ENCODE assay signal across 8 cellular contexts in the genomic region with DNA sequence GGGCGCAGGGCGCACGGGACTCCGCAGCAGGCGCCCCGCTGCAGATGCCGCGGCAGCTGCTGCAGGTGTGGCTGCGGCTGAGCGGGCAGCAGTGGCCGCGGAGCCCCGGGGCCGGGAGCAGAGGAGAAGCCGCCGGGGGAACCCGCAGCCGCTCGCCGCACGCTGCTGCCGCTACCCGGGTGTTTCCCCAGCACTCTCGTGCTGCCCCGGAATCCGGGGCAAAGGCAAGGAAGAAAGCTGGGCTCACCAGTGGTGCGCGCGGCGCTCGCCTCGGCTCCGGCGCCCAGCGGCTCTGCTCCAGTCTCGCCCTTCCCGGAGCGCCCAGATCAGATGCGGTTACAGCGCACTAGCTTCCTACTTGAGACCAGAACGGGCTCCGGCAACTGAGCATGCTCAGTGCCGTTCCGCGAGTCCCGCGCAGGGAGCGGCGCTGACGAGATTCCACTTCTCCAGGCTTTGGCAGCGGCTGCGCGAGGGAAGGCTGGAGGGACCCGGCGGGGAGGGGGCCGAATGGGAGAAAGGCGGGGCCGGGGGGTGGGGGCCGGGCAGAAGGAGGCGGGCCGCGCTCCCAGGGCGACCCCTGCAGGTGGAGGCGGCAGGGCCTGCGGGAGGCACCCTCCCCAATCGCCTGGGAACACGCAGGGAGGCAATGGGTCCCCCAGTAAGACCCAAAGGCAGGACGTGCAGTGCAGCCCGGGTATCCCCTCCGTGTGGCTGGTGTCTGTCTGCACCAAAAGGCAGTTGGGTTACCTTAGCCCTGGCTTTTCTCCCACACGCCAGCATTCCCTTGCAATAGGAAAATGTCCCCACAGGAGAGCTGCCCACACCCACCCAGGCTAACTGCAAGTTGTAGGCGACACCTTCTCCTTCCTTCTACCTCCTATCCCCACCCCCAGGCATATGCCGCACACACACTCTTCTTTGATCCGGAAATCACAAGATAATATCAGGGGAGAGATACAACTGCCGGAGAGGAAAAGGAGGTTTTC. TPM values are rescaled to one million over a fixed set of nuclear protein-coding genes. Genes with fewer than 3 reads are reported as not detected.
DNase-seq lines count a peak whose midpoint lies in the region; ATAC-seq and TF ChIP-seq lines count a peak whose summit lies in the region.

Gene APBB2, minus strand, starts transcription at position 385 of the 989 bp plus-strand sequence. CDS start 181,288 bp downstream, outside the sequence.

- DNase-seq in GM12865 (ENCODE audit: low read depth) = peak; percentile 95
- DNase-seq in HCT116 (ENCODE audit: low read depth, low spot score) = peak; percentile 93
- peak; percentile 80 for DNase-seq in MM.1S
- DNase-seq in SHP77 treated with DMSO at 0.1 percent for 48 hours (lab: John Stamatoyannopoulos, UW) = peak; percentile 41
- peak; percentile 93 for DNase-seq in astrocyte of the cerebellum (ENCODE audit: low read depth)
- DNase-seq in right cardiac atrium = peak; percentile 95 to 98 (median 98)
- DNase-seq in progenitor cell of endocrine pancreas (ENCODE audit: low spot score, unreplicated experiment) = peak; percentile 95
- DNase-seq in T-helper 9 cell = no peak

- POLR2A ChIA-PET in HCT116 (lab: Charles Lee) = interaction anchor here (0.6 to 1.7 kb wide), 11 partner anchors 10 to 450 kb away, joined by 3 to 10 read pairs (median 4); no protein-coding TSS in a partner anchor

- in situ Hi-C loops in astrocyte of the cerebellum (cut with HindIII; ENCODE audit: low sequenced_read_pairs) = no loop called here

- TF ChIP-seq POLR2A in HCT116 (IDR thresholded peaks at IDR 0.05; ENCODE audit: borderline replicate concordance, extremely low read depth, insufficient read depth, insufficient read length) = peak; percentile 92

- 2% methylated on average over 75 of the region's 75 CpGs for WGBS in right cardiac atrium

- peaks cover 34 to 54% of the 10 kb centered on the region in 2 experiments for H3K4me1 ChIP-seq in HCT116 (ENCODE audit: control insufficient read depth in 1 of 2, insufficient read depth in 2 of 2, low read length in 2 of 2)
- 0 out of 2 replicates have a peak, but pooled peaks cover 5% of the 10 kb centered on the region for H3K4me1 ChIP-seq in MM.1S (ENCODE audit: low read length)
- peaks cover 4% of the 10 kb centered on the region for H3K4me1 ChIP-seq in right cardiac atrium (ENCODE audit: control insufficient read depth, insufficient read depth, low read length)

- H3K27ac Mint-ChIP-seq in progenitor cell of endocrine pancreas = peak within 1 kb of the TSS; percentile 82

- peak within 1 kb of the TSS; percentile 82 for H3K27ac ChIP-seq in HCT116 (ENCODE audit: low read depth, low read length)
- no peak within 1 kb of the TSS for H3K27ac ChIP-seq in MM.1S (ENCODE audit: low read length)
- peak within 1 kb of the TSS; percentile 81 for H3K27ac ChIP-seq in right cardiac atrium (ENCODE audit: low read length)

- H3F3A ChIP-seq in MM.1S (ENCODE audit: insufficient read depth, low read length) = peaks cover 8% of the 10 kb centered on the region

- H3K9me3 ChIP-seq in HCT116 (ENCODE audit: control insufficient read depth in 1 of 2, insufficient read depth in 1 of 2, low read depth in 1 of 2, low read length in 2 of 2) (no peaks in the 10 kb centered on the region), MM.1S (replicated peaks; ENCODE audit: insufficient read depth, low read length) (no peaks in the 10 kb centered on the region), right cardiac atrium (ENCODE audit: control insufficient read depth, low read length) (no peaks in the 10 kb centered on the region)

- RAD21 ChIA-PET in HCT116 (lab: Charles Lee; ENCODE audit: low non-redundant PET in 1 of 2, low total read pairs in 2 of 2, uncharacterized antibody in 2 of 2, unreplicated experiment in 2 of 2) = interaction anchor here (0.6 to 1.5 kb wide), 11 partner anchors 9 to 290 kb away, joined by 3 to 5 read pairs (median 3); no protein-coding TSS in a partner anchor

- peak; percentile 78 for ATAC-seq in HCT116
- ATAC-seq in right cardiac atrium = peak; percentile 95 to 96

- no peak for TF ChIP-seq RAD21 in HCT116 (IDR thresholded peaks at IDR 0.05; ENCODE audit: low read depth)

- no peaks in the 10 kb centered on the region for H3K27me3 ChIP-seq in HCT116 (ENCODE audit: insufficient read depth, low read length)
- H3K27me3 ChIP-seq in MM.1S (replicated peaks; ENCODE audit: insufficient read depth, low read length) = 0 out of 2 replicates have a peak, but pooled peaks cover 5% of the 10 kb centered on the region
- no peaks in the 10 kb centered on the region for H3K27me3 ChIP-seq in right cardiac atrium (ENCODE audit: control insufficient read depth, insufficient read depth)

- peaks cover 3% of the 10 kb centered on the region for H3K27me3 Mint-ChIP-seq in progenitor cell of endocrine pancreas

- H3K36me3 ChIP-seq in HCT116 (ENCODE audit: control insufficient read depth in 1 of 2, insufficient read depth in 2 of 2, low read length in 2 of 2) (no peaks in the 10 kb centered on the region), MM.1S (replicated peaks; ENCODE audit: insufficient read depth, low read length) (no peaks in the 10 kb centered on the region)

- H3K9ac ChIP-seq in HCT116 (ENCODE audit: low read length) = peak within 1 kb of the TSS; percentile 80
- peak within 1 kb of the TSS; percentile 48; the same call in 1 of the 2 replicates for H3K9ac ChIP-seq in MM.1S (ENCODE audit: low read length)

- H3K9me2 ChIP-seq in HCT116 (ENCODE audit: insufficient read depth) (no peaks in the 10 kb centered on the region), MM.1S (replicated peaks; ENCODE audit: insufficient read depth, low read length) (no peaks in the 10 kb centered on the region)

- H4K20me1 ChIP-seq in HCT116 (ENCODE audit: insufficient read depth) (no peaks in the 10 kb centered on the region), MM.1S (ENCODE audit: insufficient read depth, low read length) (no peaks in the 10 kb centered on the region)

- no peaks in the 10 kb centered on the region for H3K9me3 Mint-ChIP-seq in progenitor cell of endocrine pancreas (ENCODE audit: low read depth)

- H2AFZ ChIP-seq in HCT116 (ENCODE audit: low read depth, low read length, poor library complexity, severe bottlenecking) = no peak within 1 kb of the TSS
- peak within 1 kb of the TSS; percentile 96 for H2AFZ ChIP-seq in MM.1S (ENCODE audit: low read length)

- peak within 1 kb of the TSS; percentile 83 for H3K4me3 ChIP-seq in GM12865 (ENCODE audit: low read depth, low read length)
- H3K4me3 ChIP-seq in HCT116 (replicated peaks in 1 of 2; ENCODE audit: low read depth in 1 of 2, low read length in 2 of 2) = peak within 1 kb of the TSS; percentile 91 to 92
- H3K4me3 ChIP-seq in MM.1S (ENCODE audit: low read length) = peak within 1 kb of the TSS; percentile 88
- H3K4me3 ChIP-seq in astrocyte of the cerebellum (ENCODE audit: low read depth, low read length) = peak within 1 kb of the TSS; percentile 99
- H3K4me3 ChIP-seq in right cardiac atrium (ENCODE audit: low read length) = peak within 1 kb of the TSS; percentile 78

- H3K79me2 ChIP-seq in HCT116 (ENCODE audit: insufficient read depth, low read length) (peaks cover 46% of the 10 kb centered on the region), MM.1S (ENCODE audit: low read length) (no peaks in the 10 kb centered on the region)

- peaks cover 33% of the 10 kb centered on the region for H3K4me1 Mint-ChIP-seq in progenitor cell of endocrine pancreas (ENCODE audit: low read depth)

- CTCF ChIA-PET in HCT116 (lab: Charles Lee) = interaction anchor here (0.6 to 2.2 kb wide), 23 partner anchors 8 to 1115 kb away, joined by 3 to 27 read pairs (median 5); no protein-coding TSS in a partner anchor

- TF ChIP-seq CTCF in GM12865 (IDR thresholded peaks at IDR 0.05; ENCODE audit: insufficient read depth, low read depth, low read length, missing control alignments) (peak; percentile 86), HCT116 (IDR thresholded peaks at IDR 0.05 in 2 of 3, conservative IDR thresholded peaks at IDR 0.05 in 1 of 3; ENCODE audit: borderline replicate concordance in 1 of 3, insufficient read depth in 1 of 3, low read depth in 2 of 3, low read length in 2 of 3) (peak in 2 of 3 experiments; percentile 70 to 77; a peak in 4 of 6 replicates), MM.1S (IDR thresholded peaks at IDR 0.05; ENCODE audit: low read length) (peak; percentile 63), astrocyte of the cerebellum (IDR thresholded peaks at IDR 0.05; ENCODE audit: low read depth, low read length, missing control alignments) (peak; percentile 71), progenitor cell of endocrine pancreas (IDR thresholded peaks at IDR 0.05; ENCODE audit: unreplicated experiment) (peak; percentile 94)

- no TSS peak for BruUV-seq in HCT116 (replicated peaks; lab: Mats Ljungman, UMichigan)

- peak within 1 kb of the TSS; percentile 85 for H3K4me3 Mint-ChIP-seq in progenitor cell of endocrine pancreas (ENCODE audit: low read depth)

- intact Hi-C loops in HCT116 (cut with micrococcal nuclease) (loop anchor here (1.0 to 10.0 kb wide), 6 partner anchors 54 to 480 kb away; no protein-coding TSS in a partner anchor), right cardiac atrium (cut with DNase I) (loop anchor here (5.0 to 10.0 kb wide), 5 partner anchors 162 to 290 kb away; no protein-coding TSS in a partner anchor)

- no peaks in the 10 kb centered on the region for H3K36me3 Mint-ChIP-seq in progenitor cell of endocrine pancreas (ENCODE audit: insufficient read depth)

- H3K4me2 ChIP-seq in HCT116 (ENCODE audit: low read length) (peak within 1 kb of the TSS; percentile 87), MM.1S (ENCODE audit: low read depth, low read length) (peak within 1 kb of the TSS; percentile 89)

TF ChIP-seq in HCT116, 20 proteins besides CTCF, POLR2A, EP300 and RAD21 (continues in another document):
- no peak for TF ChIP-seq EZH2 (IDR thresholded peaks at IDR 0.05)
- peak; percentile 94 for TF ChIP-seq POLR2AphosphoS5 (IDR thresholded peaks at IDR 0.05; ENCODE audit: low read depth, low read length)
- TF ChIP-seq, protein P1, sequence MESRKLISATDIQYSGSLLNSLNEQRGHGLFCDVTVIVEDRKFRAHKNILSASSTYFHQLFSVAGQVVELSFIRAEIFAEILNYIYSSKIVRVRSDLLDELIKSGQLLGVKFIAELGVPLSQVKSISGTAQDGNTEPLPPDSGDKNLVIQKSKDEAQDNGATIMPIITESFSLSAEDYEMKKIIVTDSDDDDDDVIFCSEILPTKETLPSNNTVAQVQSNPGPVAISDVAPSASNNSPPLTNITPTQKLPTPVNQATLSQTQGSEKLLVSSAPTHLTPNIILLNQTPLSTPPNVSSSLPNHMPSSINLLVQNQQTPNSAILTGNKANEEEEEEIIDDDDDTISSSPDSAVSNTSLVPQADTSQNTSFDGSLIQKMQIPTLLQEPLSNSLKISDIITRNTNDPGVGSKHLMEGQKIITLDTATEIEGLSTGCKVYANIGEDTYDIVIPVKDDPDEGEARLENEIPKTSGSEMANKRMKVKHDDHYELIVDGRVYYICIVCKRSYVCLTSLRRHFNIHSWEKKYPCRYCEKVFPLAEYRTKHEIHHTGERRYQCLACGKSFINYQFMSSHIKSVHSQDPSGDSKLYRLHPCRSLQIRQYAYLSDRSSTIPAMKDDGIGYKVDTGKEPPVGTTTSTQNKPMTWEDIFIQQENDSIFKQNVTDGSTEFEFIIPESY (IDR thresholded peaks at IDR 0.05; ENCODE audit: extremely low read depth, insufficient replicate concordance, low read length) = peak; percentile 55

RNA-seq across cellular contexts. Expression of gene APBB2, which starts in this region (rescaled TPM):
- total RNA-seq in HCT116 (2021; ENCODE audit: unreplicated experiment) (72.5 TPM), right cardiac atrium (10 to 100 TPM; 36.6 to 46.2 (median 39.6) TPM), progenitor cell of endocrine pancreas (61.4 and 61.7 TPM in 2 replicates)
- polyA plus RNA-seq in HCT116 (2012) = 33.6 and 40.7 TPM in 2 replicates
- 12.7 TPM for polyA plus RNA-seq in right cardiac atrium
